ENCODE assay signal across 10 cellular contexts in the genomic region with DNA sequence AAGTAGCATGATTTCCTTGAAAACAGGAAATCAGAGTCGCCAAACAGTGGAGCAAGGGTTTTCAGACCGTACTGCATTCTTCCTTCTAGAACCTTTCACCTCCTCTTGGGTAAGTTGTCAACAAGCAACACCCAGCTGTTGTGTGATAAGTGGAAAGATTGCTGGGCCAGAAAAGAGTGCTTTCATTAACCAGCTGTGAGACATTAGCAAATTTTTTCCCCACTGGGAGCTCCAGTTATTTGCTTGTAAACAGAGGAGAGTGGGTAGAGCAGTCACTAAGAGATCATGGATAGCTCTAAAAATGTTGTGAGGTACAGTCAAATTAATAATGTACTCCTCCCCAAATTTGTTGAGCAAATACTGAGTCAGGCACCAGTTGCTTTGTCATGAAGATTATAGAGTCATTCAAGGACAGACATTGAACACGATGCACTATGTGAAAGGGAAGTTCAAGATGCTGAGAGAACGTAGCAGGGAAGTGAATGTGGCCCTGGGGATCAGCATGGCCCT. TPM values are rescaled to one million over a fixed set of nuclear protein-coding genes. Genes with fewer than 3 reads are reported as not detected.
A peak's percentile ranks its signal among the peaks of the same experiment; 100 is the strongest.
DNase-seq lines count a peak whose midpoint lies in the region; ATAC-seq and TF ChIP-seq lines count a peak whose summit lies in the region.
"Had no signal": no experiment of that assay in that cellular context is flagged by ENCODE, and none has a peak within 500 bp of the region (broad histone marks: within the 10 kb centered on the region; RNA-seq: fewer than 3 reads in every experiment).

No MANE protein-coding gene starts in this region.

- WGBS in suprapubic skin = 43% methylated on average over 4 of the region's 4 CpGs

- no peak for TF ChIP-seq EP300 in suprapubic skin (IDR thresholded peaks at IDR 0.05)

- peaks cover 25% of the 10 kb centered on the region for H3K4me1 ChIP-seq in suprapubic skin

- H3K36me3 ChIP-seq in suprapubic skin = no peaks in the 10 kb centered on the region

- DNase-seq in NCI-H1436 (lab: John Stamatoyannopoulos, UW) (peak; percentile 48), NCI-H1436 treated with DMSO at 0.1 percent for 48 hours (lab: John Stamatoyannopoulos, UW) (no peak), HL-60 (ENCODE audit: low read depth in 1 of 2, low spot score in 1 of 2) (peak; percentile 36 to 73), fibroblast of pulmonary artery (ENCODE audit: low read depth) (peak; percentile 80), suprapubic skin (ENCODE audit: low spot score in 2 of 2) (no peak), COR-L47 (lab: John Stamatoyannopoulos, UW) (no peak)
- no peak for DNase-seq in activated CD8-positive, alpha-beta memory T cell treated with anti-CD3 and anti-CD28 coated beads for 24 hours

- ATAC-seq in GM19324 (IDR thresholded peaks at IDR 0.05; ENCODE audit: low FRiP score, unreplicated experiment) = no peak

- no peak overlapping the region for H3K4me3 ChIP-seq in HL-60 (replicated peaks; ENCODE audit: insufficient read depth, low read length)
- no peak overlapping the region for H3K4me3 ChIP-seq in fibroblast of pulmonary artery (replicated peaks; ENCODE audit: low read depth, low read length)
- H3K4me3 ChIP-seq in suprapubic skin = no peak overlapping the region

- no peak for TF ChIP-seq POLR2A in suprapubic skin (IDR thresholded peaks at IDR 0.05)

- H3K27me3 ChIP-seq in HL-60 (ENCODE audit: insufficient read depth, poor library complexity, severe bottlenecking) (no peaks in the 10 kb centered on the region), suprapubic skin (no peaks in the 10 kb centered on the region)

- no peak for TF ChIP-seq CTCF in HL-60 (IDR thresholded peaks at IDR 0.05; ENCODE audit: insufficient read depth, low read length)
- TF ChIP-seq CTCF in fibroblast of pulmonary artery (IDR thresholded peaks at IDR 0.05; ENCODE audit: low read length, missing control alignments) = no peak
- no peak for TF ChIP-seq CTCF in suprapubic skin (IDR thresholded peaks at IDR 0.05)

- H3K9me3 ChIP-seq in suprapubic skin = no peaks in the 10 kb centered on the region

- H3K27ac ChIP-seq in HL-60 (replicated peaks) (peak overlapping the region; percentile 70), suprapubic skin (peak overlapping the region; percentile 30)
- H3K27ac ChIP-seq: 22Rv1 had no signal

RNA-seq across cellular contexts. Expression of gene MPEG1, which starts 11.7 kb away (rescaled TPM):
- total RNA-seq in suprapubic skin = 1 to 10 TPM; 2.3 to 4.5 (median 2.9) TPM
- total RNA-seq: kidney epithelial cell had no signal

RNA-seq across cellular contexts. Expression of gene DTX4, which starts 52.5 kb away (rescaled TPM):
- 10 to 100 TPM in 1 of 4 donors, 1 to 10 TPM in 3; 8.3 to 11.5 (median 8.9) TPM for total RNA-seq in suprapubic skin

Comparison
In these comparisons a context has a peak if more than half of its experiments do, and no peak if none do; other contexts are left out.
1. DNase-seq: peak in NCI-H1436 (single experiment), HL-60 (2 of 2) and fibroblast of pulmonary artery (single experiment); none in NCI-H1436 treated with DMSO at 0.1 percent for 48 hours (single experiment), suprapubic skin (0 of 2), activated CD8-positive, alpha-beta memory T cell treated with anti-CD3 and anti-CD28 coated beads for 24 hours (single experiment) and COR-L47 (single experiment).